Comparison of ENCODE assay signal across 15 cellular contexts in genomic region chr3:150270883-150271577, GRCh38.
A peak's percentile ranks its signal among the peaks of the same experiment; 100 is the strongest.
DNase-seq lines count a peak whose midpoint lies in the region; ATAC-seq, FAIRE-seq and TF ChIP-seq lines count a peak whose summit lies in the region.
"Had no signal": no experiment of that assay in that cellular context is flagged by ENCODE, and none has a peak within 500 bp of the region (broad histone marks: within the 10 kb centered on the region; RNA-seq: fewer than 3 reads in every experiment).

No MANE protein-coding gene starts in this region.

- no peak for TF ChIP-seq EP300 in transverse colon (IDR thresholded peaks at IDR 0.05; ENCODE audit: low read depth)

- H2AFZ ChIP-seq in astrocyte (ENCODE audit: low read depth, low read length), result no peak overlapping the region

- H3K4me3 ChIP-seq in Caco-2 (ENCODE audit: low read depth, low read length) (no peak overlapping the region), astrocyte (ENCODE audit: insufficient read depth, low read depth, low read length) (no peak overlapping the region), mucosa of descending colon (no peak overlapping the region), transverse colon (no peak overlapping the region), foreskin fibroblast (ENCODE audit: low read depth in 1 of 2, low read length in 2 of 2) (no peak overlapping the region)
- H3K4me3 ChIP-seq: BLaER1, HAP-1 had no signal

- TF ChIP-seq POLR2A in transverse colon (IDR thresholded peaks at IDR 0.05), result no peak

- H3K27me3 Mint-ChIP-seq in Caco-2 (ENCODE audit: insufficient read depth, unreplicated experiment) (no peaks in the 10 kb centered on the region), astrocyte (ENCODE audit: low read depth, unreplicated experiment) (peaks cover 3% of the 10 kb centered on the region)

- no peak overlapping the region for H3K27ac Mint-ChIP-seq in Caco-2 (ENCODE audit: unreplicated experiment)
- peak overlapping the region; percentile 41 for H3K27ac Mint-ChIP-seq in astrocyte (ENCODE audit: unreplicated experiment)
- H3K27ac Mint-ChIP-seq: CD8-positive, alpha-beta memory T cell had no signal

- ATAC-seq in mucosa of descending colon, result peak; percentile 80

- no peak for TF ChIP-seq CTCF in Caco-2 (IDR thresholded peaks at IDR 0.05; ENCODE audit: insufficient read depth in 1 of 2, low read depth in 1 of 2, low read length in 1 of 2, severe bottlenecking in 1 of 2, unreplicated experiment in 1 of 2)
- no peak for TF ChIP-seq CTCF in astrocyte (IDR thresholded peaks at IDR 0.05; ENCODE audit: insufficient read depth, low read depth, low read length)
- TF ChIP-seq CTCF in mucosa of descending colon (IDR thresholded peaks at IDR 0.05), result no peak
- peak in 1 of 5 experiments; percentile 22 for TF ChIP-seq CTCF in transverse colon (IDR thresholded peaks at IDR 0.05)
- no peak for TF ChIP-seq CTCF in foreskin fibroblast (IDR thresholded peaks at IDR 0.05; ENCODE audit: low read depth, low read length)

- no peaks in the 10 kb centered on the region for H3K79me2 ChIP-seq in astrocyte (ENCODE audit: insufficient read depth, low read length)

- H3K9me3 ChIP-seq in Caco-2 (no peaks in the 10 kb centered on the region), astrocyte (ENCODE audit: insufficient read depth, low read depth, low read length) (no peaks in the 10 kb centered on the region), mucosa of descending colon (no peaks in the 10 kb centered on the region), transverse colon (no peaks in the 10 kb centered on the region)
- H3K9me3 ChIP-seq: BLaER1, HAP-1 had no signal

- whole genome bisulfite sequencing in transverse colon (ENCODE audit: low coverage in 1 of 2), 2 donors, result 49 to 61% methylated on average over 4 of the region's 4 CpGs

- H3K27me3 ChIP-seq in Caco-2 (replicated peaks; ENCODE audit: control insufficient read depth, insufficient read depth, low read length), result no peaks in the 10 kb centered on the region
- no peaks in the 10 kb centered on the region for H3K27me3 ChIP-seq in astrocyte (ENCODE audit: insufficient read depth, low read length)
- H3K27me3 ChIP-seq in transverse colon, result no peaks in the 10 kb centered on the region
- H3K27me3 ChIP-seq: BLaER1 had no signal

- POLR2A ChIA-PET in Caco-2 (lab: Charles Lee), result no interaction called here

- H3K36me3 Mint-ChIP-seq in Caco-2 (ENCODE audit: insufficient read depth, unreplicated experiment) (no peaks in the 10 kb centered on the region), astrocyte (ENCODE audit: low read depth, unreplicated experiment) (no peaks in the 10 kb centered on the region)
- H3K36me3 Mint-ChIP-seq: CD8-positive, alpha-beta memory T cell had no signal

- H3K4me1 Mint-ChIP-seq in Caco-2 (ENCODE audit: low read depth, unreplicated experiment), result peaks cover 21% of the 10 kb centered on the region
- peaks cover 12% of the 10 kb centered on the region for H3K4me1 Mint-ChIP-seq in astrocyte (ENCODE audit: low read depth, unreplicated experiment)
- H3K4me1 Mint-ChIP-seq: CD8-positive, alpha-beta memory T cell had no signal

- H3K36me3 ChIP-seq in Caco-2 (ENCODE audit: control insufficient read depth, insufficient read depth, low read length) (no peaks in the 10 kb centered on the region), astrocyte (ENCODE audit: insufficient read depth, low read length) (no peaks in the 10 kb centered on the region), mucosa of descending colon (ENCODE audit: low read depth) (no peaks in the 10 kb centered on the region), transverse colon (no peaks in the 10 kb centered on the region)
- H3K36me3 ChIP-seq: BLaER1, HAP-1 had no signal

- TSS peak; percentile 33 for BruUV-seq in Caco-2 (replicated peaks; lab: Mats Ljungman, UMichigan)

- H3K9ac ChIP-seq in astrocyte (ENCODE audit: low read length), result no peak overlapping the region
- H3K9ac ChIP-seq: BLaER1 had no signal

- H3K4me1 ChIP-seq in Caco-2 (peaks cover 39% of the 10 kb centered on the region), astrocyte (ENCODE audit: insufficient read depth, low read length) (no peaks in the 10 kb centered on the region), mucosa of descending colon (ENCODE audit: low read depth) (peaks cover 22% of the 10 kb centered on the region), transverse colon (peaks cover 0 to 36% (median 18%) of the 10 kb centered on the region in 4 donors)
- H3K4me1 ChIP-seq: BLaER1, HAP-1 had no signal

- CTCF ChIA-PET in Caco-2 (lab: Charles Lee), result no interaction called here

- H3K27ac ChIP-seq in astrocyte (ENCODE audit: low read depth, low read length), result no peak overlapping the region
- H3K27ac ChIP-seq in transverse colon, result peak overlapping the region; percentile 67 to 78 (median 70)
- H3K27ac ChIP-seq: 22Rv1, BLaER1 had no signal

- DNase-seq in Caco-2 (no peak), astrocyte (ENCODE audit: low read depth) (no peak), mucosa of descending colon (peak in 1 of 3 donors; percentile 89), transverse colon (peak; percentile 67), foreskin fibroblast (no peak), mesenteric fat pad (ENCODE audit: low spot score) (no peak), NCI-H748 treated with DMSO at 0.1 percent for 48 hours (lab: John Stamatoyannopoulos, UW) (no peak)
- DNase-seq: AML-193; CD8-positive, alpha-beta memory T cell; DMS53; GF-D8 had no signal

- in situ Hi-C loops in transverse colon (cut with MboI; ENCODE audit: low pct_ligation_motif_present in 1 of 4, low pct_unique_long_range_greater_than_20kb in 1 of 4, low sequenced_read_pairs in 3 of 4), result no loop called here

- intact Hi-C loops in Caco-2 (cut with micrococcal nuclease; ENCODE audit: unreplicated experiment) (no loop called here), mucosa of descending colon (cut with DNase I, micrococcal nuclease) (no loop called here), transverse colon (cut with DNase I; ENCODE audit: low total_unique reads) (no loop called here)

- FAIRE-seq in astrocyte (lab: Jason Lieb, UNC), result no peak
- FAIRE-seq: H1 had no signal

- no peaks in the 10 kb centered on the region for H4K20me1 ChIP-seq in astrocyte (ENCODE audit: insufficient read depth, low read length)
- H4K20me1 ChIP-seq: BLaER1 had no signal

- H3K4me3 Mint-ChIP-seq in Caco-2 (ENCODE audit: unreplicated experiment) (no peak overlapping the region), astrocyte (ENCODE audit: unreplicated experiment) (no peak overlapping the region)
- H3K4me3 Mint-ChIP-seq: CD8-positive, alpha-beta memory T cell had no signal

- no peaks in the 10 kb centered on the region for H3K9me3 Mint-ChIP-seq in Caco-2 (ENCODE audit: unreplicated experiment)
- H3K9me3 Mint-ChIP-seq in astrocyte (ENCODE audit: unreplicated experiment), result no peaks in the 10 kb centered on the region
- H3K9me3 Mint-ChIP-seq: CD8-positive, alpha-beta memory T cell had no signal

- no peak overlapping the region for H3K4me2 ChIP-seq in astrocyte (ENCODE audit: low read length)
- H3K4me2 ChIP-seq: BLaER1 had no signal
